ENCODE assay signal across 15 cellular contexts in the genomic region with DNA sequence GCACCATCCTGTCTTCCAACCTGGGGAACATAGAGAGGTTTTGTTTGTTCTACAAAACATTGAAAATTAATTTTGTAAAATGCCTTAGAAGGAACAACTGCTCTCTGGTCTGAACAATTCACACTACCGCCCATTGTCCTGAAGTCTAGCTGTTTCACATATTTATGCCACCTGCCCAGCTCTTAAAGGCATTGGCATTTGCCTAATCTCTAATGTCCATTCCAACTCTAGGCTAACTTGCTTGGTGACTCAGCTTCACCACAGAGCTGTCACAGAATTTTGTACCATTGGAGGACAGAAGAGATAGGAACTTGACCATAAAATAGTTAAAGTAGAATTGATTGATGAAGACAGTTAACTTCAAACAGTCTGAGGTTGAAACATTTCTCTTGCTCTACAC. TPM values are rescaled to one million over a fixed set of nuclear protein-coding genes. Genes with fewer than 3 reads are reported as not detected.
DNase-seq lines count a peak whose midpoint lies in the region; ATAC-seq and TF ChIP-seq lines count a peak whose summit lies in the region.
"Had no signal": no experiment of that assay in that cellular context is flagged by ENCODE, and none has a peak within 500 bp of the region (broad histone marks: within the 10 kb centered on the region; RNA-seq: fewer than 3 reads in every experiment).

No MANE protein-coding gene starts in this region.

- peak; percentile 21 for DNase-seq in A673 (ENCODE audit: low spot score)
- DNase-seq in DMS53 treated with DMSO at 0.1 percent for 48 hours (lab: John Stamatoyannopoulos, UW; ENCODE audit: unreplicated experiment): peak; percentile 44
- peak; percentile 8 for DNase-seq in SW480 (ENCODE audit: low spot score)
- no peak for DNase-seq in lung (ENCODE audit: low spot score)
- no peak for DNase-seq in thyroid gland
- DNase-seq in WTC11 (ENCODE audit: low spot score): no peak
- DNase-seq: CD8-positive, alpha-beta memory T cell; SIG-M5 had no signal

- no peak overlapping the region for H3K27ac Mint-ChIP-seq in WTC11
- H3K27ac Mint-ChIP-seq: H9, IgD-negative memory B cell had no signal

- peak overlapping the region; percentile 34 for H3K27ac ChIP-seq in A673 (ENCODE audit: low read depth, low read length, poor library complexity, severe bottlenecking)
- no peak overlapping the region for H3K27ac ChIP-seq in lung (ENCODE audit: low read depth in 1 of 2, low read length in 1 of 2)
- H3K27ac ChIP-seq in thyroid gland: no peak overlapping the region

- H3K4me1 Mint-ChIP-seq in WTC11: peaks cover 5% of the 10 kb centered on the region
- H3K4me1 Mint-ChIP-seq: CD8-positive, alpha-beta memory T cell; IgD-negative memory B cell had no signal

- H3K4me3 ChIP-seq in A673 (ENCODE audit: low read depth, low read length, poor library complexity, severe bottlenecking): no peak overlapping the region
- no peak overlapping the region for H3K4me3 ChIP-seq in lung
- no peak overlapping the region for H3K4me3 ChIP-seq in thyroid gland (replicated peaks in 1 of 3)
- H3K4me3 ChIP-seq: MG63 had no signal

- TF ChIP-seq CTCF in A673 (conservative IDR thresholded peaks at IDR 0.05; ENCODE audit: low read depth, low read length) (no peak), lung (IDR thresholded peaks at IDR 0.05; ENCODE audit: control extremely low read depth, extremely low read depth) (no peak), thyroid gland (IDR thresholded peaks at IDR 0.05) (no peak), WTC11 (IDR thresholded peaks at IDR 0.05) (no peak)

- no peaks in the 10 kb centered on the region for H3K36me3 ChIP-seq in A673 (ENCODE audit: insufficient read depth, low read length, poor library complexity, severe bottlenecking)
- no peaks in the 10 kb centered on the region for H3K36me3 ChIP-seq in lung (ENCODE audit: control insufficient read depth in 2 of 2, insufficient read depth in 2 of 2, low read length in 2 of 2)
- no peaks in the 10 kb centered on the region for H3K36me3 ChIP-seq in thyroid gland
- H3K36me3 ChIP-seq: MG63 had no signal

- H3K27me3 ChIP-seq in A673 (replicated peaks; ENCODE audit: insufficient read depth, low read depth, low read length, poor library complexity) (no peaks in the 10 kb centered on the region), lung (ENCODE audit: control insufficient read depth, insufficient read depth) (no peaks in the 10 kb centered on the region), thyroid gland (no peaks in the 10 kb centered on the region)
- H3K27me3 ChIP-seq: MG63 had no signal

- H3K4me1 ChIP-seq in A673 (ENCODE audit: insufficient read depth, low read length, poor library complexity, severe bottlenecking) (peaks cover 13% of the 10 kb centered on the region), lung (ENCODE audit: control insufficient read depth in 2 of 2, insufficient read depth in 2 of 2, low read length in 2 of 2) (no peaks in the 10 kb centered on the region), thyroid gland (no peaks in the 10 kb centered on the region)

- TSS peak; percentile 55 for BruUV-seq in A673 (replicated peaks; lab: Mats Ljungman, UMichigan)

- POLR2A ChIA-PET in A673 (lab: Charles Lee; ENCODE audit: low non-redundant PET): no interaction called here
- POLR2A ChIA-PET in WTC11 (lab: Charles Lee): interaction anchor here (0.6 kb wide), 1 partner anchor 222 kb away, joined by 6 read pairs; no protein-coding TSS in a partner anchor

- H3K4me3 Mint-ChIP-seq in WTC11: no peak overlapping the region
- H3K4me3 Mint-ChIP-seq: CD8-positive, alpha-beta memory T cell; H9; IgD-negative memory B cell had no signal

- peak; percentile 34 for ATAC-seq in lung (ENCODE audit: insufficient read depth, low FRiP score)
- ATAC-seq in GM18511 (IDR thresholded peaks at IDR 0.05; ENCODE audit: unreplicated experiment): no peak
- ATAC-seq in WTC11: no peak; the same call in 1 of the 2 replicates

- peaks cover 3% of the 10 kb centered on the region; the same call in 1 of the 2 replicates for H3K27me3 Mint-ChIP-seq in WTC11 (ENCODE audit: low read depth)
- H3K27me3 Mint-ChIP-seq: CD8-positive, alpha-beta memory T cell; IgD-negative memory B cell had no signal

- intact Hi-C loops in A673 (cut with micrococcal nuclease; ENCODE audit: unreplicated experiment) (loop anchor here (1.0 to 5.0 kb wide), 4 partner anchors 111 to 651 kb away; no protein-coding TSS in a partner anchor), thyroid gland (cut with DNase I) (no loop called here)

- no peaks in the 10 kb centered on the region for H3K36me3 Mint-ChIP-seq in WTC11
- H3K36me3 Mint-ChIP-seq: CD8-positive, alpha-beta memory T cell; IgD-negative memory B cell had no signal

- no peaks in the 10 kb centered on the region for H3K9me3 ChIP-seq in A673 (ENCODE audit: low read depth, low read length, poor library complexity, severe bottlenecking)
- no peaks in the 10 kb centered on the region for H3K9me3 ChIP-seq in lung (ENCODE audit: control insufficient read depth in 2 of 2, insufficient read depth in 1 of 2, low read length in 1 of 2)
- no peaks in the 10 kb centered on the region for H3K9me3 ChIP-seq in thyroid gland
- H3K9me3 ChIP-seq: MG63 had no signal

- 80 to 85% methylated on average over 1 of the region's 1 CpG for WGBS in lung, 2 donors
- WGBS in thyroid gland, 2 donors: 83 to 91% methylated on average over 1 of the region's 1 CpG

- TF ChIP-seq POLR2A in thyroid gland (IDR thresholded peaks at IDR 0.05): no peak

- CTCF ChIA-PET in A673 (lab: Charles Lee) (interaction anchor here (0.9 to 3.6 kb wide), 6 partner anchors 190 to 511 kb away, joined by 3 to 16 read pairs (median 8); no protein-coding TSS in a partner anchor), WTC11 (lab: Charles Lee) (interaction anchor here (0.6 to 4.7 kb wide), 22 partner anchors 11 to 511 kb away, joined by 3 to 72 read pairs (median 4); no protein-coding TSS in a partner anchor)

- no peaks in the 10 kb centered on the region for H3K9me3 Mint-ChIP-seq in WTC11
- H3K9me3 Mint-ChIP-seq: H9, IgD-negative memory B cell had no signal

TF ChIP-seq in WTC11, 78 proteins besides CTCF, POLR2A, EP300 and RAD21:
- TF ChIP-seq HMGXB4 (CRISPR knock-in tag; IDR thresholded peaks at IDR 0.05) (no peak), MXD4 (CRISPR knock-in tag; IDR thresholded peaks at IDR 0.05; ENCODE audit: borderline replicate concordance) (no peak), ZNF138 (CRISPR knock-in tag; conservative IDR thresholded peaks at IDR 0.05) (no peak), RELA (CRISPR knock-in tag; IDR thresholded peaks at IDR 0.05; ENCODE audit: borderline replicate concordance) (no peak), GTF2I (CRISPR knock-in tag; conservative IDR thresholded peaks at IDR 0.05) (no peak)

RNA-seq across cellular contexts. Expression of gene PPP1R17, which starts 53.6 kb away (rescaled TPM):
- total RNA-seq in A673 (2021): not detected in 2 replicates
- not detected for total RNA-seq in lung
- under 1 TPM in 1 of 2 donors, not detected in 1; 0.63 TPM for polyA plus RNA-seq in lung
- not detected for total RNA-seq in thyroid gland
- 1.5 to 2.6 TPM (median 1.6 TPM) in 3 replicates for total RNA-seq in WTC11 (2021)
- total RNA-seq: CD8-positive, alpha-beta memory T cell; G401; HT-29; OCI-LY7 had no signal
- polyA plus RNA-seq: CD8-positive, alpha-beta memory T cell; IgD-negative memory B cell had no signal

Comparison
In these comparisons a context has a peak if more than half of its experiments do, and no peak if none do; other contexts are left out.
1. DNase-seq: peak in A673 (single experiment), DMS53 treated with DMSO at 0.1 percent for 48 hours (single experiment) and SW480 (single experiment); none in lung (single experiment), thyroid gland (0 of 2) and WTC11 (single experiment).